In the genomic region with DNA sequence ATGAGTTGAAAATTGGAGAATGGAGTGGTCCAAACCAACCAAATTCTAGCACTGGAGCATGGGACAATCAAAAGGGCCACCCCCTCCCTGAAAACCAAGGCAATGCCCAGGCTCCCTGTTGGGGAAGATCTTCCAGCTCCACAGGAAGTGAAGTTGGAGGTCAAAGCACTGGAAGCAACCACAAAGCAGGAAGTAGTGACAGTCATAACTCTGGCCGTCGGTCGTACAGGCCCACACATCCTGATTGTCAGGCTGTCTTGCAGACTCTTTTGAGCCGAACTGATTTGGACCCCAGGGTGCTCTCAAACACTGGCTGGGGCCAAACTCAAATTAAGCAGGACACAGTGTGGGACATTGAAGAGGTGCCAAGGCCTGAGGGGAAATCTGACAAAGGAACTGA, we compare ENCODE assay signal across 14 cellular contexts.
DNase-seq lines count a peak whose midpoint lies in the region; ATAC-seq and TF ChIP-seq lines count a peak whose summit lies in the region.
"Had no signal": no experiment of that assay in that cellular context is flagged by ENCODE, and none has a peak within 500 bp of the region (broad histone marks: within the 10 kb centered on the region; RNA-seq: fewer than 3 reads in every experiment).

No MANE protein-coding gene starts in this region.

- BruUV-seq in MCF 10A (replicated peaks; lab: Mats Ljungman, UMichigan) (no TSS peak), PC-3 (replicated peaks; lab: Mats Ljungman, UMichigan) (TSS peak; percentile 30)

- intact Hi-C loops in MCF 10A (cut with micrococcal nuclease), result no loop called here
- intact Hi-C loops in breast epithelium (cut with DNase I; ENCODE audit: low total_unique reads), result no loop called here
- intact Hi-C loops in PC-3 (cut with micrococcal nuclease), result no loop called here

- H3K36me3 ChIP-seq in breast epithelium (no peaks in the 10 kb centered on the region), PC-3 (ENCODE audit: low read depth, low read length) (peaks cover 9% of the 10 kb centered on the region)

- H3K9me3 ChIP-seq in breast epithelium (no peaks in the 10 kb centered on the region), PC-3 (ENCODE audit: low read length) (no peaks in the 10 kb centered on the region)
- H3K9me3 ChIP-seq: BE2C, SJCRH30 had no signal

- no peaks in the 10 kb centered on the region for H3K9me3 Mint-ChIP-seq in MCF 10A (ENCODE audit: unreplicated experiment)
- peaks cover 6% of the 10 kb centered on the region for H3K9me3 Mint-ChIP-seq in stimulated activated naive CD8-positive, alpha-beta T cell treated with anti-CD3 and anti-CD28 coated beads, Interleukin-15, Interleukin-2, amounts not matched to agents 100 ng/mL and 50 ng/mL, for 24 hours

- peak overlapping the region; percentile 63 for H3K27ac Mint-ChIP-seq in MCF 10A (ENCODE audit: low read depth, unreplicated experiment)
- peak overlapping the region; percentile 56 for H3K27ac Mint-ChIP-seq in stimulated activated naive CD8-positive, alpha-beta T cell treated with anti-CD3 and anti-CD28 coated beads, Interleukin-15, Interleukin-2, amounts not matched to agents 100 ng/mL and 50 ng/mL, for 24 hours

- no peak for TF ChIP-seq CTCF in MCF 10A (IDR thresholded peaks at IDR 0.05; ENCODE audit: unreplicated experiment)
- TF ChIP-seq CTCF in breast epithelium (IDR thresholded peaks at IDR 0.05), result no peak
- TF ChIP-seq CTCF in PC-3 (conservative IDR thresholded peaks at IDR 0.05; ENCODE audit: low read depth, low read length), result no peak

- H3K4me2 ChIP-seq in PC-3 (ENCODE audit: low read length), result no peak overlapping the region

- H3K4me1 Mint-ChIP-seq in MCF 10A (ENCODE audit: insufficient read depth, unreplicated experiment), result peaks cover 1% of the 10 kb centered on the region
- peaks cover 44% of the 10 kb centered on the region for H3K4me1 Mint-ChIP-seq in stimulated activated naive CD8-positive, alpha-beta T cell treated with anti-CD3 and anti-CD28 coated beads, Interleukin-15, Interleukin-2, amounts not matched to agents 100 ng/mL and 50 ng/mL, for 24 hours (ENCODE audit: low read depth)

- no peak overlapping the region for H2AFZ ChIP-seq in PC-3 (ENCODE audit: low read length)

- no peaks in the 10 kb centered on the region for H3K27me3 ChIP-seq in breast epithelium
- H3K27me3 ChIP-seq in PC-3 (ENCODE audit: low read length), result no peaks in the 10 kb centered on the region
- H3K27me3 ChIP-seq: BE2C, SJCRH30 had no signal

- no peaks in the 10 kb centered on the region for H3K9me2 ChIP-seq in PC-3 (replicated peaks; ENCODE audit: low read length)

- H3F3A ChIP-seq in PC-3 (ENCODE audit: low read length, unreplicated experiment), result no peaks in the 10 kb centered on the region

- CTCF ChIA-PET in MCF 10A (lab: Yijun Ruan, JAX) (no interaction called here), PC-3 (lab: Charles Lee) (no interaction called here)

- no peaks in the 10 kb centered on the region for H3K4me1 ChIP-seq in breast epithelium
- no peaks in the 10 kb centered on the region for H3K4me1 ChIP-seq in PC-3 (ENCODE audit: insufficient read depth, low read length)
- H3K4me1 ChIP-seq: BE2C, SJCRH30 had no signal

- no peak for DNase-seq in MCF 10A (ENCODE audit: unreplicated experiment)
- no peak for DNase-seq in breast epithelium (ENCODE audit: low spot score in 2 of 2)
- DNase-seq in PC-3, result no peak
- DNase-seq in dermis blood vessel endothelial cell, result peak; percentile 36
- no peak for DNase-seq in inferior parietal cortex (ENCODE audit: extremely low spot score)
- no peak for DNase-seq in islet precursor cell
- DNase-seq: BE2C; cerebellar nuclear complex; occipital lobe; SJCRH30; stimulated activated CD4-positive, alpha-beta T cell treated with anti-CD3 and anti-CD28 coated beads, Interleukin-2, amount 100 ng/mL, for 24 hours had no signal

- H3K27ac ChIP-seq in breast epithelium, result no peak overlapping the region
- no peak overlapping the region for H3K27ac ChIP-seq in PC-3 (ENCODE audit: low read length)
- H3K27ac ChIP-seq: SJCRH30 had no signal

- no peak overlapping the region for H3K9ac ChIP-seq in PC-3 (ENCODE audit: low read length)

- H3K36me3 Mint-ChIP-seq in MCF 10A (ENCODE audit: insufficient read depth, unreplicated experiment), result peaks cover 75% of the 10 kb centered on the region
- peaks cover 57% of the 10 kb centered on the region for H3K36me3 Mint-ChIP-seq in stimulated activated naive CD8-positive, alpha-beta T cell treated with anti-CD3 and anti-CD28 coated beads, Interleukin-15, Interleukin-2, amounts not matched to agents 100 ng/mL and 50 ng/mL, for 24 hours (ENCODE audit: low read depth)

- H4K20me1 ChIP-seq in PC-3 (ENCODE audit: low read length), result no peaks in the 10 kb centered on the region

- POLR2A ChIA-PET in MCF 10A (lab: Yijun Ruan, JAX) (no interaction called here), PC-3 (lab: Charles Lee; ENCODE audit: unreplicated experiment) (no interaction called here)

- H3K27me3 Mint-ChIP-seq in MCF 10A (ENCODE audit: insufficient read depth, unreplicated experiment), result no peaks in the 10 kb centered on the region
- no peaks in the 10 kb centered on the region for H3K27me3 Mint-ChIP-seq in stimulated activated naive CD8-positive, alpha-beta T cell treated with anti-CD3 and anti-CD28 coated beads, Interleukin-15, Interleukin-2, amounts not matched to agents 100 ng/mL and 50 ng/mL, for 24 hours

- ATAC-seq in PC-3 (no peak), GM19023 (IDR thresholded peaks at IDR 0.05; ENCODE audit: unreplicated experiment) (no peak)
- ATAC-seq: HCT116 had no signal

- TF ChIP-seq POLR2A in breast epithelium (IDR thresholded peaks at IDR 0.05), result no peak

- no peak overlapping the region for H3K4me3 Mint-ChIP-seq in MCF 10A (ENCODE audit: unreplicated experiment)
- no peak overlapping the region for H3K4me3 Mint-ChIP-seq in stimulated activated naive CD8-positive, alpha-beta T cell treated with anti-CD3 and anti-CD28 coated beads, Interleukin-15, Interleukin-2, amounts not matched to agents 100 ng/mL and 50 ng/mL, for 24 hours

- no peak overlapping the region for H3K4me3 ChIP-seq in breast epithelium
- H3K4me3 ChIP-seq in PC-3 (ENCODE audit: low read length), result no peak overlapping the region
- H3K4me3 ChIP-seq: SJCRH30 had no signal

- peaks cover 3% of the 10 kb centered on the region; the same call in 1 of the 2 replicates for H3K79me2 ChIP-seq in PC-3 (ENCODE audit: low read length)
